8 cellular contexts compared by ENCODE assay signal in genomic region chr15:78620021-78620838, GRCh38. TPM values are rescaled to one million over a fixed set of nuclear protein-coding genes. Genes with fewer than 3 reads are reported as not detected.
A peak's percentile ranks its signal among the peaks of the same experiment; 100 is the strongest.
DNase-seq lines count a peak whose midpoint lies in the region; ATAC-seq lines count a peak whose summit lies in the region.

No MANE protein-coding gene starts in this region.

- intact Hi-C loops in activated CD4-positive, alpha-beta T cell treated with anti-CD3 and anti-CD28 coated beads for 36 hours (cut with DNase I, micrococcal nuclease) = no loop called here

- CTCF ChIA-PET in activated CD4-positive, alpha-beta T cell treated with anti-CD3 and anti-CD28 coated beads for 36 hours (lab: Charles Lee) = interaction anchor here (0.5 to 2.1 kb wide), 6 partner anchors 19 to 228 kb away, joined by 3 to 13 read pairs (median 4); no protein-coding TSS in a partner anchor

- no peaks in the 10 kb centered on the region for H3K36me3 Mint-ChIP-seq in activated CD4-positive, alpha-beta T cell treated with anti-CD3 and anti-CD28 coated beads for 36 hours (ENCODE audit: low read depth)
- no peaks in the 10 kb centered on the region for H3K36me3 Mint-ChIP-seq in activated naive CD8-positive, alpha-beta T cell treated with anti-CD3 and anti-CD28 coated beads, Interleukin-2, amount 10 ng/mL, durations not matched to agents 7 days and 5 days

- no peaks in the 10 kb centered on the region for H3K27me3 ChIP-seq in thymus (ENCODE audit: control insufficient read depth, insufficient read depth)

- WGBS in thymus = 1% methylated on average over 82 of the region's 82 CpGs

- peaks cover 26% of the 10 kb centered on the region for H3K36me3 ChIP-seq in thymus (ENCODE audit: control insufficient read depth, insufficient read depth)

- peaks cover 33% of the 10 kb centered on the region for H3K27me3 Mint-ChIP-seq in activated CD4-positive, alpha-beta T cell treated with anti-CD3 and anti-CD28 coated beads for 36 hours
- H3K27me3 Mint-ChIP-seq in activated naive CD8-positive, alpha-beta T cell treated with anti-CD3 and anti-CD28 coated beads, Interleukin-2, amount 10 ng/mL, durations not matched to agents 7 days and 5 days = peaks cover 50% of the 10 kb centered on the region

- DNase-seq in activated CD4-positive, alpha-beta T cell treated with anti-CD3 and anti-CD28 coated beads for 36 hours = no peak
- DNase-seq in activated CD4-positive, alpha-beta T cell treated with anti-CD3 and anti-CD28 coated beads for 4 hours = no peak
- peak; percentile 48 for DNase-seq in activated naive CD8-positive, alpha-beta T cell treated with anti-CD3 and anti-CD28 coated beads, Interleukin-2, amount 10 ng/mL, durations not matched to agents 7 days and 5 days
- DNase-seq in iris pigment epithelial cell (ENCODE audit: low read depth) = peak; percentile 13

- POLR2A ChIA-PET in activated CD4-positive, alpha-beta T cell treated with anti-CD3 and anti-CD28 coated beads for 36 hours (lab: Charles Lee) = no interaction called here
- POLR2A ChIA-PET in activated naive CD8-positive, alpha-beta T cell treated with anti-CD3 and anti-CD28 coated beads, Interleukin-2, amount 10 ng/mL, durations not matched to agents 7 days and 5 days (lab: Charles Lee) = interaction anchor here (0.6 kb wide), 1 partner anchor 264 kb away, joined by 4 read pairs; no protein-coding TSS in a partner anchor

- H3K27ac Mint-ChIP-seq in activated CD4-positive, alpha-beta T cell treated with anti-CD3 and anti-CD28 coated beads for 36 hours = no peak overlapping the region
- no peak overlapping the region for H3K27ac Mint-ChIP-seq in activated naive CD8-positive, alpha-beta T cell treated with anti-CD3 and anti-CD28 coated beads, Interleukin-2, amount 10 ng/mL, durations not matched to agents 7 days and 5 days

- peaks cover 42% of the 10 kb centered on the region for H3K4me1 ChIP-seq in thymus (ENCODE audit: control insufficient read depth, insufficient read depth, low read length)

- peak overlapping the region; percentile 54 for H3K27ac ChIP-seq in thymus (ENCODE audit: low read depth)

- peak overlapping the region; percentile 87 for H3K4me3 ChIP-seq in thymus (ENCODE audit: low read length)

- H3K9me3 Mint-ChIP-seq in activated CD4-positive, alpha-beta T cell treated with anti-CD3 and anti-CD28 coated beads for 36 hours (ENCODE audit: low read depth) = no peaks in the 10 kb centered on the region
- H3K9me3 Mint-ChIP-seq in activated naive CD8-positive, alpha-beta T cell treated with anti-CD3 and anti-CD28 coated beads, Interleukin-2, amount 10 ng/mL, durations not matched to agents 7 days and 5 days = no peaks in the 10 kb centered on the region

- H3K9me3 ChIP-seq in thymus (ENCODE audit: control insufficient read depth) = no peaks in the 10 kb centered on the region

- H3K4me1 Mint-ChIP-seq in activated CD4-positive, alpha-beta T cell treated with anti-CD3 and anti-CD28 coated beads for 36 hours = peaks cover 11% of the 10 kb centered on the region
- H3K4me1 Mint-ChIP-seq in activated naive CD8-positive, alpha-beta T cell treated with anti-CD3 and anti-CD28 coated beads, Interleukin-2, amount 10 ng/mL, durations not matched to agents 7 days and 5 days = peaks cover 7% of the 10 kb centered on the region

- peak; percentile 34 for ATAC-seq in activated CD4-positive, alpha-beta T cell treated with anti-CD3 and anti-CD28 coated beads for 36 hours
- no peak for ATAC-seq in activated naive CD8-positive, alpha-beta T cell treated with anti-CD3 and anti-CD28 coated beads, Interleukin-2, amount 10 ng/mL, durations not matched to agents 7 days and 5 days (ENCODE audit: low read depth)
- ATAC-seq in HG02571 (IDR thresholded peaks at IDR 0.05; ENCODE audit: unreplicated experiment) (no peak), GM18519 (IDR thresholded peaks at IDR 0.05; ENCODE audit: low FRiP score, unreplicated experiment) (no peak), GM21447 (IDR thresholded peaks at IDR 0.05; ENCODE audit: unreplicated experiment) (no peak)

- H3K4me3 Mint-ChIP-seq in activated CD4-positive, alpha-beta T cell treated with anti-CD3 and anti-CD28 coated beads for 36 hours = peak overlapping the region; percentile 30
- peak overlapping the region; percentile 13 for H3K4me3 Mint-ChIP-seq in activated naive CD8-positive, alpha-beta T cell treated with anti-CD3 and anti-CD28 coated beads, Interleukin-2, amount 10 ng/mL, durations not matched to agents 7 days and 5 days

RNA-seq across cellular contexts. Expression of gene CHRNA3, which starts 0.6 kb away (rescaled TPM):
- not detected for total RNA-seq in activated CD4-positive, alpha-beta T cell treated with anti-CD3 and anti-CD28 coated beads for 36 hours
- total RNA-seq in activated naive CD8-positive, alpha-beta T cell treated with anti-CD3 and anti-CD28 coated beads, Interleukin-2, amount 10 ng/mL, durations not matched to agents 7 days and 5 days = not detected
- 48.3 TPM for polyA plus RNA-seq in thymus

RNA-seq across cellular contexts. Expression of gene CHRNB4, which starts 20.8 kb away (rescaled TPM):
- total RNA-seq in activated CD4-positive, alpha-beta T cell treated with anti-CD3 and anti-CD28 coated beads for 36 hours = not detected
- total RNA-seq in activated naive CD8-positive, alpha-beta T cell treated with anti-CD3 and anti-CD28 coated beads, Interleukin-2, amount 10 ng/mL, durations not matched to agents 7 days and 5 days = not detected
- polyA plus RNA-seq in thymus = 0.62 TPM

RNA-seq across cellular contexts. Expression of gene CHRNA5, which starts 54.9 kb away (rescaled TPM):
- 1 to 10 TPM; 6.5 to 8.5 TPM for total RNA-seq in activated CD4-positive, alpha-beta T cell treated with anti-CD3 and anti-CD28 coated beads for 36 hours
- total RNA-seq in activated naive CD8-positive, alpha-beta T cell treated with anti-CD3 and anti-CD28 coated beads, Interleukin-2, amount 10 ng/mL, durations not matched to agents 7 days and 5 days = 1 to 10 TPM; 1.2 to 2.2 TPM
- 1.5 TPM for polyA plus RNA-seq in thymus

Comparison
In these comparisons a context has a peak if more than half of its experiments do, and no peak if none do; other contexts are left out.
1. DNase-seq: peak in activated naive CD8-positive, alpha-beta T cell treated with anti-CD3 and anti-CD28 coated beads, Interleukin-2, amount 10 ng/mL, durations not matched to agents 7 days and 5 days (single experiment) and iris pigment epithelial cell (single experiment); none in activated CD4-positive, alpha-beta T cell treated with anti-CD3 and anti-CD28 coated beads for 36 hours (single experiment) and activated CD4-positive, alpha-beta T cell treated with anti-CD3 and anti-CD28 coated beads for 4 hours (0 of 2).